In genomic region chr7:29138588-29138987, GRCh38 we compare ENCODE assay signal across 27 cellular contexts. TPM values are rescaled to one million over a fixed set of nuclear protein-coding genes. Genes with fewer than 3 reads are reported as not detected.
"Had no signal": no experiment of that assay in that cellular context is flagged by ENCODE, and none has a peak within 500 bp of the region (broad histone marks: within the 10 kb centered on the region; RNA-seq: fewer than 3 reads in every experiment).

No MANE protein-coding gene starts in this region.

- H3K4me1 ChIP-seq: adrenal gland had no signal

- H3K9me3 ChIP-seq: adrenal gland, body of pancreas had no signal

- FAIRE-seq: bronchial epithelial cell, RCC 7860 had no signal

- DNase-seq: activated CD4-positive, alpha-beta T cell treated with anti-CD3 and anti-CD28 coated beads for 48 hours; activated CD4-positive, alpha-beta T cell treated with anti-CD3 and anti-CD28 coated beads, Interleukin-2, amount 50 U/mL, for 4 hours; activated CD4-positive, CD25-positive, alpha-beta regulatory T cell treated with anti-CD3 and anti-CD28 coated beads, Interleukin-2, amount 50 U/mL, for 72 hours; activated CD8-positive, alpha-beta memory T cell treated with anti-CD3 and anti-CD28 coated beads, Interleukin-2, amount 50 U/mL, for 48 hours; activated CD8-positive, alpha-beta T cell treated with anti-CD3 and anti-CD28 coated beads, Interleukin-2, amount 10 ng/mL, durations not matched to agents 7 days and 5 days; activated naive CD4-positive, alpha-beta T cell treated with anti-CD3 and anti-CD28 coated beads, Interleukin-2, amount 50 U/mL, for 16 hours; activated naive CD8-positive, alpha-beta T cell treated with anti-CD3 and anti-CD28 coated beads, Interleukin-2, amount 10 ng/mL, durations not matched to agents 7 days and 5 days; activated T-cell treated with anti-CD3 and anti-CD28 coated beads, Interleukin-2, amount 50 U/mL, for 1 hour; adrenal gland; aorta; body of pancreas; Kasumi-1; KBM-7; NCI-H1092; NCI-H1417; NCI-H1930; NCI-H2171; NCI-H510A treated with DMSO at 0.1 percent for 48 hours; NCI-H69; NK-92 treated with Interleukin-12 subunit alpha and Interleukin-12 subunit beta, amount 100 ng/mL, for 24 hours; OCI-M1; SHP77 treated with DMSO at 0.1 percent for 48 hours; T-helper 17 cell; T-helper 9 cell had no signal

- H3K27ac ChIP-seq: adrenal gland, body of pancreas had no signal

- H3K27me3 ChIP-seq: adrenal gland, body of pancreas had no signal

- H3K36me3 ChIP-seq: adrenal gland had no signal

- H3K4me3 ChIP-seq: adrenal gland, body of pancreas had no signal

- ATAC-seq: activated CD8-positive, alpha-beta T cell treated with anti-CD3 and anti-CD28 coated beads, Interleukin-2, amount 10 ng/mL, durations not matched to agents 7 days and 5 days; body of pancreas; T-helper 17 cell; WTC11 had no signal

RNA-seq across cellular contexts. Expression of gene CPVL, which starts 7.7 kb away (rescaled TPM):
- total RNA-seq: activated CD8-positive, alpha-beta T cell treated with anti-CD3 and anti-CD28 coated beads, Interleukin-2, amount 10 ng/mL, durations not matched to agents 7 days and 5 days; bronchial epithelial cell had no signal
